Comparison of ENCODE assay signal across 8 cellular contexts in genomic region chr5:174327317-174327864, GRCh38.
DNase-seq lines count a peak whose midpoint lies in the region; ATAC-seq and TF ChIP-seq lines count a peak whose summit lies in the region.

No MANE protein-coding gene starts in this region.

- ATAC-seq in HG02970 (IDR thresholded peaks at IDR 0.05; ENCODE audit: low FRiP score, unreplicated experiment), result peak; percentile 67
- ATAC-seq in omental fat pad (ENCODE audit: low FRiP score), result no peak
- no peak for ATAC-seq in GM18868 (IDR thresholded peaks at IDR 0.05; ENCODE audit: unreplicated experiment)
- ATAC-seq in GM18517 (IDR thresholded peaks at IDR 0.05; ENCODE audit: unreplicated experiment), result no peak

- peak in 1 of 3 donors; percentile 16 for TF ChIP-seq CTCF in omental fat pad (IDR thresholded peaks at IDR 0.05)

- DNase-seq in G401 (ENCODE audit: low spot score) (peak; percentile 49), NCI-H526 treated with DMSO at 0.1 percent for 48 hours (lab: John Stamatoyannopoulos, UW) (peak; percentile 62), fibroblast of gingiva (ENCODE audit: low read depth) (peak; percentile 19), omental fat pad (ENCODE audit: low spot score) (peak; percentile 38)
- DNase-seq in activated CD4-positive, alpha-beta T cell treated with anti-CD3 and anti-CD28 coated beads, Interleukin-2, amount 50 U/mL, for 4 hours, result peak; percentile 11 to 13

- in situ Hi-C loops in G401 (cut with HindIII; ENCODE audit: low sequenced_read_pairs), result no loop called here

Comparison
In these comparisons a context has a peak if more than half of its experiments do, and no peak if none do; other contexts are left out.
1. DNase-seq: peak in every context shown above with its lines; median percentile 62 in NCI-H526 treated with DMSO at 0.1 percent for 48 hours; 49 in G401; 38 in omental fat pad; 19 in fibroblast of gingiva; 12 in activated CD4-positive, alpha-beta T cell treated with anti-CD3 and anti-CD28 coated beads, Interleukin-2, amount 50 U/mL, for 4 hours.